In the genomic region with DNA sequence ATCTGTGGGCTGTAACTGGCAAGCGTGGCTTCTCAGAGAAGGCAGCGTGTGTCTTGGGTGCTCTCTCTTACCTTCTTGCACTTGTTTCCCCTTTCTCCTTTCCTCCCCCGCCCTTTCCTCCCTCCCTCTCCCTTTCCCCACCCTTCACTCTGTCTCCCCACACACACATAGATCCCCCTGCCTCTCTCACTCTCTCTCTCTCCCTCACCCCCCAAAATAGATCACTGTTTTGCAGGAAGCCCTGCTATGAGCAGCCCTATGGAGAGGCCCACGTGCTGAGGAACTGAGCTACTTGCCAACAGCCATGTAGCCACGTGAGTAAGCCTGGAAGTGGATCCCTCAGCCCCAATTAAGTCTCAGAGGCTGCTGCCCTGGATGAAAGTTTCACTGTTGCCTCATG, we compare ENCODE assay signal across 26 cellular contexts. TPM values are rescaled to one million over a fixed set of nuclear protein-coding genes. Genes with fewer than 3 reads are reported as not detected.
A peak's percentile ranks its signal among the peaks of the same experiment; 100 is the strongest.
DNase-seq lines count a peak whose midpoint lies in the region; ATAC-seq, FAIRE-seq and TF ChIP-seq lines count a peak whose summit lies in the region.
"Had no signal": no experiment of that assay in that cellular context is flagged by ENCODE, and none has a peak within 500 bp of the region (broad histone marks: within the 10 kb centered on the region; RNA-seq: fewer than 3 reads in every experiment).

No MANE protein-coding gene starts in this region.

- in situ Hi-C loops in HepG2 (cut with HindIII; ENCODE audit: extremely low pct_ligation_motif_present, low pct_unique_long_range_greater_than_20kb), result no loop called here

- H3K27ac ChIP-seq in HepG2 (ENCODE audit: extremely low read length, insufficient read depth, low read length) (no peak overlapping the region), right lobe of liver (no peak overlapping the region), substantia nigra (ENCODE audit: low read depth, low read length, poor library complexity, severe bottlenecking) (no peak overlapping the region)
- H3K27ac ChIP-seq: GM23248, HL-60 had no signal

- no peak for TF ChIP-seq RAD21 in HepG2 (CRISPR knock-in tag; IDR thresholded peaks at IDR 0.05)

- DNase-seq in HepG2 (ENCODE audit: low spot score) (no peak), right lobe of liver (no peak), chondrocyte (ENCODE audit: low spot score) (peak; percentile 19), posterior vena cava (ENCODE audit: low spot score) (peak; percentile 42), substantia nigra (lab: John Stamatoyannopoulos, UW) (no peak)
- DNase-seq: ACHN; BE2C; C1 segment of cervical spinal cord; CD4-positive, CD25-positive, alpha-beta regulatory T cell; CD8-positive, alpha-beta memory T cell; COR-L47; DMS 273 treated with DMSO at 0.1 percent for 48 hours; DMS53; DND-41; EL; GM23248; IMR-90 had no signal

- H3K36me3 ChIP-seq in HepG2 (replicated peaks in 1 of 2; ENCODE audit: control insufficient read depth in 1 of 2, insufficient read depth in 2 of 2, low read length in 2 of 2) (no peaks in the 10 kb centered on the region), right lobe of liver (no peaks in the 10 kb centered on the region)
- H3K36me3 ChIP-seq: BE2C, HAP-1 had no signal

- no peak for ATAC-seq in HepG2
- no peak for ATAC-seq in right lobe of liver
- ATAC-seq in GM19328 (IDR thresholded peaks at IDR 0.05; ENCODE audit: unreplicated experiment), result no peak
- ATAC-seq in HG02852 (IDR thresholded peaks at IDR 0.05; ENCODE audit: unreplicated experiment), result no peak
- ATAC-seq: GM12878 had no signal

- no peak overlapping the region for H3K9ac ChIP-seq in HepG2 (ENCODE audit: insufficient read depth, low read depth, low read length)
- H3K9ac ChIP-seq: GM23248 had no signal

- POLR2A ChIA-PET in HepG2 (lab: Yijun Ruan, JAX), result no interaction called here

- H3K4me3 ChIP-seq in HepG2 (replicated peaks in 1 of 3; ENCODE audit: insufficient read depth in 1 of 3, low read depth in 2 of 3, low read length in 3 of 3) (no peak overlapping the region), right lobe of liver (no peak overlapping the region)
- H3K4me3 ChIP-seq: GM12878, GM23248, HAP-1 had no signal

- no peak for TF ChIP-seq POLR2A in HepG2 (IDR thresholded peaks at IDR 0.05; ENCODE audit: insufficient read depth in 1 of 2, low read depth in 2 of 2, low read length in 2 of 2)
- TF ChIP-seq POLR2A in right lobe of liver (IDR thresholded peaks at IDR 0.05), result no peak

- no peak for TF ChIP-seq EP300 in HepG2 (IDR thresholded peaks at IDR 0.05; ENCODE audit: low read depth in 2 of 2, low read length in 2 of 2)
- no peak for TF ChIP-seq EP300 in HepG2 (CRISPR knock-in tag; IDR thresholded peaks at IDR 0.05; ENCODE audit: borderline replicate concordance)

- FAIRE-seq in HepG2 (lab: Jason Lieb, UNC), result no peak
- FAIRE-seq: A204.1, GM12878, GM19239 had no signal

- no peak for TF ChIP-seq CTCF in HepG2 (CRISPR knock-in tag; IDR thresholded peaks at IDR 0.05)
- no peak for TF ChIP-seq CTCF in right lobe of liver (IDR thresholded peaks at IDR 0.05)
- no peak for TF ChIP-seq CTCF in chondrocyte (IDR thresholded peaks at IDR 0.05)

- H2AFZ ChIP-seq in HepG2 (ENCODE audit: low read length), result no peak overlapping the region
- H2AFZ ChIP-seq: GM23248 had no signal

- H4K20me1 ChIP-seq in HepG2 (ENCODE audit: insufficient read depth, low read length), result no peaks in the 10 kb centered on the region

- intact Hi-C loops in HepG2 (cut with micrococcal nuclease; ENCODE audit: unreplicated experiment), result no loop called here
- intact Hi-C loops in right lobe of liver (cut with DNase I), result no loop called here
- intact Hi-C loops in posterior vena cava (cut with DNase I), result no loop called here

- no peak overlapping the region for H3K4me2 ChIP-seq in HepG2 (ENCODE audit: low read depth, low read length)

- H3K27me3 ChIP-seq in HepG2 (ENCODE audit: control insufficient read depth in 1 of 2, insufficient read depth in 2 of 2, low read length in 2 of 2) (no peaks in the 10 kb centered on the region), right lobe of liver (no peaks in the 10 kb centered on the region)
- H3K27me3 ChIP-seq: BE2C had no signal

- WGBS in HepG2 (ENCODE audit: low lambda C conversion rate), result 40% methylated on average over 5 of the region's 5 CpGs
- 32% methylated on average over 5 of the region's 5 CpGs for WGBS in right lobe of liver (ENCODE audit: insufficient coverage, low coverage, low lambda C conversion rate, missing lambda C conversion rate)

- peaks cover 19% of the 10 kb centered on the region for H3K27me3 Mint-ChIP-seq in chondrocyte (ENCODE audit: low read depth)

- peaks cover 11% of the 10 kb centered on the region for H3K9me3 Mint-ChIP-seq in chondrocyte (ENCODE audit: low read depth)
- H3K9me3 Mint-ChIP-seq: CD8-positive, alpha-beta memory T cell had no signal

- CTCF ChIA-PET in HepG2 (lab: Yijun Ruan, JAX; ENCODE audit: low intra/inter-chr PET ratio, low total read pairs), result no interaction called here

- H3K4me3 Mint-ChIP-seq in chondrocyte (ENCODE audit: unreplicated experiment), result no peak overlapping the region
- H3K4me3 Mint-ChIP-seq: CD4-positive, CD25-positive, alpha-beta regulatory T cell had no signal

- no TSS peak for BruUV-seq in HepG2 (replicated peaks; lab: Mats Ljungman, UMichigan)

- no peaks in the 10 kb centered on the region for H3K4me1 Mint-ChIP-seq in chondrocyte (ENCODE audit: low read depth)
- H3K4me1 Mint-ChIP-seq: CD4-positive, CD25-positive, alpha-beta regulatory T cell had no signal

- H3K4me1 ChIP-seq in HepG2 (ENCODE audit: insufficient read depth, low read length) (peaks cover 30% of the 10 kb centered on the region), right lobe of liver (no peaks in the 10 kb centered on the region)
- H3K4me1 ChIP-seq: BE2C, HAP-1 had no signal

- H3K27ac Mint-ChIP-seq in chondrocyte (ENCODE audit: unreplicated experiment), result no peak overlapping the region
- H3K27ac Mint-ChIP-seq: CD4-positive, CD25-positive, alpha-beta regulatory T cell had no signal

- no peaks in the 10 kb centered on the region for H3K79me2 ChIP-seq in HepG2 (ENCODE audit: insufficient read depth, low read length)

- H3K36me3 Mint-ChIP-seq in chondrocyte (ENCODE audit: low read depth), result no peaks in the 10 kb centered on the region
- H3K36me3 Mint-ChIP-seq: CD4-positive, CD25-positive, alpha-beta regulatory T cell; CD8-positive, alpha-beta memory T cell had no signal

- H3K9me3 ChIP-seq in HepG2 (ENCODE audit: low read length) (no peaks in the 10 kb centered on the region), right lobe of liver (no peaks in the 10 kb centered on the region)
- H3K9me3 ChIP-seq: BE2C, HAP-1 had no signal

RNA-seq across cellular contexts. Expression of a gene that starts 4.3 kb away (rescaled TPM):
- total RNA-seq in HepG2 (2016; rRNA removed; fragmentation: Illumina TruSeq; extraction: Trizol), result not detected in 2 replicates
- not detected in 2 replicates for total RNA-seq in HepG2 (2016; cell fraction: cytosol; rRNA removed; fragmentation: Illumina TruSeq; extraction: Trizol; ENCODE audit: low read depth)
- not detected in 2 replicates for total RNA-seq in HepG2 (2016; cell fraction: insoluble cytoplasmic fraction; rRNA removed; fragmentation: Illumina TruSeq; extraction: Trizol)
- total RNA-seq in HepG2 (2016; cell fraction: membrane; rRNA removed; fragmentation: Illumina TruSeq; extraction: Trizol), result not detected in 2 replicates
- not detected in 2 replicates for total RNA-seq in HepG2 (2016; cell fraction: nucleus; rRNA removed; fragmentation: Illumina TruSeq; extraction: Trizol)
- polyA plus RNA-seq in HepG2 (2011; rRNA removed), result not detected in 2 replicates
- polyA plus RNA-seq in HepG2 (2011; cell fraction: cytosol; rRNA removed), result not detected in 2 replicates
- not detected in 2 replicates for polyA plus RNA-seq in HepG2 (2011; cell fraction: nucleus; rRNA removed)
- polyA plus RNA-seq in HepG2 (2012), result not detected in 2 replicates
- not detected in 2 replicates for polyA plus RNA-seq in HepG2 (2016; cell fraction: cytosol; fragmentation: Illumina TruSeq; extraction: Trizol; ENCODE audit: low read depth)
- polyA plus RNA-seq in HepG2 (2016; cell fraction: insoluble cytoplasmic fraction; fragmentation: Illumina TruSeq; extraction: Trizol; ENCODE audit: low read depth), result not detected in 2 replicates
- not detected in 2 replicates for polyA plus RNA-seq in HepG2 (2016; cell fraction: membrane; fragmentation: Illumina TruSeq; extraction: Trizol; ENCODE audit: low read depth)
- not detected in 2 replicates for polyA plus RNA-seq in HepG2 (2016; cell fraction: nucleus; fragmentation: Illumina TruSeq; extraction: Trizol; ENCODE audit: insufficient read depth, low read depth)
- polyA minus RNA-seq in HepG2 (2011; rRNA and poly(A)+ RNA removed; ENCODE audit: low replicate concordance), result not detected in 2 replicates
- not detected in 2 replicates for polyA minus RNA-seq in HepG2 (2011; cell fraction: cytosol; rRNA and poly(A)+ RNA removed)
- not detected in 2 replicates for polyA minus RNA-seq in HepG2 (2011; cell fraction: nucleus; rRNA and poly(A)+ RNA removed)
- not detected for total RNA-seq in right lobe of liver
- total RNA-seq in chondrocyte, result not detected in 3 replicates
- not detected for total RNA-seq in posterior vena cava
- total RNA-seq: CD4-positive, CD25-positive, alpha-beta regulatory T cell; CD8-positive, alpha-beta memory T cell; G401; GM12878; GM23248; H4; IMR-90 had no signal
- polyA plus RNA-seq: CD4-positive, CD25-positive, alpha-beta regulatory T cell; CD8-positive, alpha-beta memory T cell; GM12878; GM23248; IMR-90 had no signal

RNA-seq across cellular contexts. Expression of a gene that starts 5.8 kb away (rescaled TPM):
- total RNA-seq in HepG2 (2016; rRNA removed; fragmentation: Illumina TruSeq; extraction: Trizol) (0.02 and 0.03 TPM in 2 replicates), right lobe of liver (1 to 10 TPM in 1 of 6 experiments, under 1 TPM in 5; 0.31 to 1.4 (median 0.41) TPM), chondrocyte (0.10 to 1.6 TPM (median 1.5 TPM) in 3 replicates), posterior vena cava (under 1 TPM; 0.65 to 0.90 TPM)
- not detected in 2 replicates for total RNA-seq in HepG2 (2016; cell fraction: cytosol; rRNA removed; fragmentation: Illumina TruSeq; extraction: Trizol; ENCODE audit: low read depth)
- total RNA-seq in HepG2 (2016; cell fraction: insoluble cytoplasmic fraction; rRNA removed; fragmentation: Illumina TruSeq; extraction: Trizol), result 0.02 and 0.03 TPM in 2 replicates
- total RNA-seq in HepG2 (2016; cell fraction: membrane; rRNA removed; fragmentation: Illumina TruSeq; extraction: Trizol), result not detected in 2 replicates
- total RNA-seq in HepG2 (2016; cell fraction: nucleus; rRNA removed; fragmentation: Illumina TruSeq; extraction: Trizol), result not detected in 2 replicates
- not detected in 2 replicates for polyA plus RNA-seq in HepG2 (2011; rRNA removed)
- not detected in 2 replicates for polyA plus RNA-seq in HepG2 (2011; cell fraction: cytosol; rRNA removed)
- polyA plus RNA-seq in HepG2 (2011; cell fraction: nucleus; rRNA removed), result 0.03 TPM in 1 of 2 replicates, not detected in the other
- polyA plus RNA-seq in HepG2 (2012), result 0.03 TPM in 1 of 2 replicates, not detected in the other
- polyA plus RNA-seq in HepG2 (2016; cell fraction: cytosol; fragmentation: Illumina TruSeq; extraction: Trizol; ENCODE audit: low read depth), result not detected in 2 replicates
- polyA plus RNA-seq in HepG2 (2016; cell fraction: insoluble cytoplasmic fraction; fragmentation: Illumina TruSeq; extraction: Trizol; ENCODE audit: low read depth), result not detected in 2 replicates
- not detected in 2 replicates for polyA plus RNA-seq in HepG2 (2016; cell fraction: membrane; fragmentation: Illumina TruSeq; extraction: Trizol; ENCODE audit: low read depth)
- polyA plus RNA-seq in HepG2 (2016; cell fraction: nucleus; fragmentation: Illumina TruSeq; extraction: Trizol; ENCODE audit: insufficient read depth, low read depth), result not detected in 2 replicates
- polyA minus RNA-seq in HepG2 (2011; rRNA and poly(A)+ RNA removed; ENCODE audit: low replicate concordance), result not detected in 2 replicates
- polyA minus RNA-seq in HepG2 (2011; cell fraction: cytosol; rRNA and poly(A)+ RNA removed), result not detected in 2 replicates
- not detected in 2 replicates for polyA minus RNA-seq in HepG2 (2011; cell fraction: nucleus; rRNA and poly(A)+ RNA removed)
- total RNA-seq: G401, H4 had no signal
- polyA plus RNA-seq: GM23248 had no signal

RNA-seq across cellular contexts. Expression of a gene that starts 40.4 kb away (rescaled TPM):
- total RNA-seq in HepG2 (2016; rRNA removed; fragmentation: Illumina TruSeq; extraction: Trizol) (0.18 TPM in 1 of 2 replicates, not detected in the other), right lobe of liver (under 1 TPM in 4 of 6 experiments, not detected in 2; 0.18 to 0.46 (median 0.23) TPM), chondrocyte (0.80 to 1.6 TPM (median 1.6 TPM) in 3 replicates), posterior vena cava (1 to 10 TPM in 1 of 2 donors, under 1 TPM in 1; 0.48 to 1.9 TPM)
- 1.2 TPM in 1 of 2 replicates, not detected in the other for total RNA-seq in HepG2 (2016; cell fraction: cytosol; rRNA removed; fragmentation: Illumina TruSeq; extraction: Trizol; ENCODE audit: low read depth)
- total RNA-seq in HepG2 (2016; cell fraction: insoluble cytoplasmic fraction; rRNA removed; fragmentation: Illumina TruSeq; extraction: Trizol), result 0.22 TPM in 1 of 2 replicates, not detected in the other
- total RNA-seq in HepG2 (2016; cell fraction: membrane; rRNA removed; fragmentation: Illumina TruSeq; extraction: Trizol), result 0.19 and 0.21 TPM in 2 replicates
- total RNA-seq in HepG2 (2016; cell fraction: nucleus; rRNA removed; fragmentation: Illumina TruSeq; extraction: Trizol), result 0.50 and 0.62 TPM in 2 replicates
- polyA plus RNA-seq in HepG2 (2011; rRNA removed), result 0.13 and 0.17 TPM in 2 replicates
- 0.09 and 0.21 TPM in 2 replicates for polyA plus RNA-seq in HepG2 (2011; cell fraction: cytosol; rRNA removed)
- polyA plus RNA-seq in HepG2 (2011; cell fraction: nucleus; rRNA removed), result 1.2 and 2.1 TPM in 2 replicates
- not detected in 2 replicates for polyA plus RNA-seq in HepG2 (2012)
- 0.18 TPM in 1 of 2 replicates, not detected in the other for polyA plus RNA-seq in HepG2 (2016; cell fraction: cytosol; fragmentation: Illumina TruSeq; extraction: Trizol; ENCODE audit: low read depth)
- polyA plus RNA-seq in HepG2 (2016; cell fraction: insoluble cytoplasmic fraction; fragmentation: Illumina TruSeq; extraction: Trizol; ENCODE audit: low read depth), result 0.19 TPM in 1 of 2 replicates, not detected in the other
- polyA plus RNA-seq in HepG2 (2016; cell fraction: membrane; fragmentation: Illumina TruSeq; extraction: Trizol; ENCODE audit: low read depth), result 0.15 TPM in 1 of 2 replicates, not detected in the other
- polyA plus RNA-seq in HepG2 (2016; cell fraction: nucleus; fragmentation: Illumina TruSeq; extraction: Trizol; ENCODE audit: insufficient read depth, low read depth), result 0.38 TPM in 1 of 2 replicates, not detected in the other
- polyA minus RNA-seq in HepG2 (2011; rRNA and poly(A)+ RNA removed; ENCODE audit: low replicate concordance), result 0.24 and 0.87 TPM in 2 replicates
- not detected in 2 replicates for polyA minus RNA-seq in HepG2 (2011; cell fraction: cytosol; rRNA and poly(A)+ RNA removed)
- polyA minus RNA-seq in HepG2 (2011; cell fraction: nucleus; rRNA and poly(A)+ RNA removed), result 1.3 and 1.6 TPM in 2 replicates
- total RNA-seq: G401 had no signal

Comparison
In these comparisons a context has a peak if more than half of its experiments do, and no peak if none do; other contexts are left out.
1. DNase-seq: peak in chondrocyte (single experiment) and posterior vena cava (single experiment); none in HepG2 (single experiment), right lobe of liver (0 of 3) and substantia nigra (0 of 49).